17 cellular contexts compared by ENCODE assay signal in the genomic region with DNA sequence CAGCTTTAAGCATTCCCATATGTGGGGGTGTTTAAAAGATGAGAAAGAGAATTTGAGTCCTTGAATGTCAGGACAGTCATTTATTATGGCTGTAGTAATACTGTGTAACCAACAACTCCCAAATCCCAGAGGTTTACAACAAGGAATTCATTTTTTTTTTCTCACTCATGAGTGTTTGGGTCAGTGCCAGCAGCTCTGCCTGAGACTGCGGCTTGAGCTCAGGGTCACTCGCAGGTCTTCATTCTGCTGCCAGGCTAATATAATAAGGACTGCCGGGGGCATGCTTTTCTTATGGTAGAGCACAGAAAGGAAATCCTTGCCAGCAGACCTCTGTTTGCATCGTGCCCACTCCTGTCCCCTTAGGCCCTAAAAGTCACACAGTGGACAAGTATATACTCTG.
DNase-seq lines count a peak whose midpoint lies in the region; ATAC-seq and TF ChIP-seq lines count a peak whose summit lies in the region.
"Had no signal": no experiment of that assay in that cellular context is flagged by ENCODE, and none has a peak within 500 bp of the region (broad histone marks: within the 10 kb centered on the region; RNA-seq: fewer than 3 reads in every experiment).

No MANE protein-coding gene starts in this region.

- H3K4me1 ChIP-seq in left ventricle myocardium inferior (peaks cover 10% of the 10 kb centered on the region), esophagus muscularis mucosa (peaks cover 0 to 16% (median 15%) of the 10 kb centered on the region in 4 donors), left lung (no peaks in the 10 kb centered on the region)
- H3K4me1 ChIP-seq: uterus had no signal

- DNase-seq in Right ventricle myocardium superior (peak; percentile 42), left ventricle myocardium inferior (no peak), esophagus muscularis mucosa (ENCODE audit: extremely low spot score) (peak; percentile 77), left lung (no peak), NCI-H1436 treated with DMSO at 0.1 percent for 48 hours (lab: John Stamatoyannopoulos, UW) (no peak)
- DNase-seq: effector memory CD4-positive, alpha-beta T cell; mesendoderm; natural killer cell; NCI-H1436; NCI-H774; small intestine; stimulated activated CD4-positive, alpha-beta T cell treated with anti-CD3 and anti-CD28 coated beads, Interleukin-2, amount 100 ng/mL, for 48 hours; uterus had no signal

- no peaks in the 10 kb centered on the region for H3K36me3 ChIP-seq in left ventricle myocardium inferior
- no peaks in the 10 kb centered on the region for H3K36me3 ChIP-seq in esophagus muscularis mucosa
- H3K36me3 ChIP-seq in left lung = no peaks in the 10 kb centered on the region
- H3K36me3 ChIP-seq: uterus had no signal

- ATAC-seq in Right ventricle myocardium superior (ENCODE audit: poor library complexity) (no peak), left lung (peak; percentile 19), GM21390 (IDR thresholded peaks at IDR 0.05; ENCODE audit: unreplicated experiment) (no peak), HG03342 (IDR thresholded peaks at IDR 0.05; ENCODE audit: unreplicated experiment) (no peak), HG03196 (IDR thresholded peaks at IDR 0.05; ENCODE audit: unreplicated experiment) (no peak)
- ATAC-seq: GM12878, natural killer cell had no signal

- TF ChIP-seq EP300 in esophagus muscularis mucosa (IDR thresholded peaks at IDR 0.05) = no peak

- no peak for TF ChIP-seq POLR2A in esophagus muscularis mucosa (IDR thresholded peaks at IDR 0.05; ENCODE audit: low read depth)

- no peak for TF ChIP-seq CTCF in left ventricle myocardium inferior (IDR thresholded peaks at IDR 0.05; ENCODE audit: borderline replicate concordance)
- TF ChIP-seq CTCF in esophagus muscularis mucosa (IDR thresholded peaks at IDR 0.05) = no peak
- TF ChIP-seq CTCF in left lung (IDR thresholded peaks at IDR 0.05) = no peak

- H3K27me3 ChIP-seq in left ventricle myocardium inferior (ENCODE audit: low read depth) = no peaks in the 10 kb centered on the region
- no peaks in the 10 kb centered on the region for H3K27me3 ChIP-seq in esophagus muscularis mucosa
- H3K27me3 ChIP-seq in left lung = no peaks in the 10 kb centered on the region
- H3K27me3 ChIP-seq: uterus had no signal

- intact Hi-C loops in Right ventricle myocardium superior (cut with DNase I) (no loop called here), left ventricle myocardium inferior (cut with micrococcal nuclease) (loop anchor here (10.0 kb wide), 1 partner anchor 389 kb away; no protein-coding TSS in a partner anchor), esophagus muscularis mucosa (cut with DNase I) (no loop called here), left lung (cut with DNase I) (no loop called here)

- H3K4me3 ChIP-seq in left ventricle myocardium inferior (no peak overlapping the region), esophagus muscularis mucosa (no peak overlapping the region), left lung (no peak overlapping the region)
- H3K4me3 ChIP-seq: GM12878, uterus had no signal

- WGBS in esophagus muscularis mucosa = 17% methylated on average over 4 of the region's 4 CpGs

- H3K9me3 ChIP-seq in left ventricle myocardium inferior (replicated peaks) (no peaks in the 10 kb centered on the region), esophagus muscularis mucosa (no peaks in the 10 kb centered on the region), left lung (no peaks in the 10 kb centered on the region)
- H3K9me3 ChIP-seq: uterus had no signal

- H3K27ac ChIP-seq in left ventricle myocardium inferior (replicated peaks) (no peak overlapping the region), esophagus muscularis mucosa (replicated peaks in 1 of 4) (no peak overlapping the region), left lung (no peak overlapping the region)
- H3K27ac ChIP-seq: uterus had no signal

Comparison
In these comparisons a context has a peak if more than half of its experiments do, and no peak if none do; other contexts are left out.
1. DNase-seq: peak in Right ventricle myocardium superior (single experiment) and esophagus muscularis mucosa (single experiment); none in left ventricle myocardium inferior (single experiment), left lung (0 of 2) and NCI-H1436 treated with DMSO at 0.1 percent for 48 hours (single experiment).